Comparison of ENCODE assay signal across 29 cellular contexts in genomic region chr15:73882761-73883419, GRCh38. TPM values are rescaled to one million over a fixed set of nuclear protein-coding genes. Genes with fewer than 3 reads are reported as not detected.
A peak's percentile ranks its signal among the peaks of the same experiment; 100 is the strongest.
DNase-seq lines count a peak whose midpoint lies in the region; ATAC-seq and TF ChIP-seq lines count a peak whose summit lies in the region.
"Had no signal": no experiment of that assay in that cellular context is flagged by ENCODE, and none has a peak within 500 bp of the region (broad histone marks: within the 10 kb centered on the region; RNA-seq: fewer than 3 reads in every experiment).

No MANE protein-coding gene starts in this region.

- H3K9me3 Mint-ChIP-seq in WTC11, result no peaks in the 10 kb centered on the region
- H3K9me3 Mint-ChIP-seq: CD8-positive, alpha-beta memory T cell; HFFc6; IgD-negative memory B cell had no signal

- peaks cover 0 to 27% of the 10 kb centered on the region in 2 donors for H3K27me3 ChIP-seq in tibial artery
- H3K27me3 ChIP-seq: BE2C had no signal

- ATAC-seq in WTC11, result peak; percentile 62
- ATAC-seq in GM19452 (IDR thresholded peaks at IDR 0.05; ENCODE audit: unreplicated experiment), result no peak
- no peak for ATAC-seq in HG03432 (IDR thresholded peaks at IDR 0.05; ENCODE audit: unreplicated experiment)

- no peak overlapping the region for H3K27ac Mint-ChIP-seq in WTC11
- H3K27ac Mint-ChIP-seq: CD14-positive monocyte; CD8-positive, alpha-beta memory T cell; HFFc6; IgD-negative memory B cell had no signal

- POLR2A ChIA-PET in WTC11 (lab: Charles Lee), result no interaction called here

- CTCF ChIA-PET in WTC11 (lab: Charles Lee), result interaction anchor here (0.7 to 1.1 kb wide), 3 partner anchors 16 to 86 kb away, joined by 3 to 4 read pairs (median 3); no protein-coding TSS in a partner anchor

- no peaks in the 10 kb centered on the region for H3K27me3 Mint-ChIP-seq in WTC11 (ENCODE audit: low read depth)

- no peaks in the 10 kb centered on the region for H3K36me3 ChIP-seq in tibial artery
- H3K36me3 ChIP-seq: BE2C, HAP-1 had no signal

- TF ChIP-seq CTCF in WTC11 (IDR thresholded peaks at IDR 0.05) (no peak), tibial artery (IDR thresholded peaks at IDR 0.05) (no peak)

- H3K36me3 Mint-ChIP-seq in WTC11, result no peaks in the 10 kb centered on the region
- H3K36me3 Mint-ChIP-seq: CD14-positive monocyte; CD8-positive, alpha-beta memory T cell; IgD-negative memory B cell had no signal

- peak; percentile 21 for DNase-seq in activated effector memory CD4-positive, alpha-beta T cell treated with anti-CD3 and anti-CD28 coated beads, Interleukin-2, amount 50 U/mL, for 16 hours
- DNase-seq in activated effector memory CD4-positive, alpha-beta T cell treated with Interleukin-2 at 50 U/mL for 16 hours, result no peak
- no peak for DNase-seq in WTC11 (ENCODE audit: low spot score)
- peak; percentile 50 for DNase-seq in islet precursor cell
- DNase-seq in tibial artery, result peak; percentile 13 to 53
- no peak for DNase-seq in NCI-H187 treated with DMSO at 0.1 percent for 48 hours (lab: John Stamatoyannopoulos, UW)
- DNase-seq: 8988T; ACHN; BE2C; Calu3; CD8-positive, alpha-beta memory T cell; DMS79 treated with DMSO at 0.1 percent for 48 hours; HFFc6; NCI-H1048; NCI-H1417; NCI-H1694; NCI-H2081; NCI-H226; NCI-H510A; NCI-H69; SK-N-SH had no signal

- H3K4me3 Mint-ChIP-seq in WTC11, result no peak overlapping the region
- H3K4me3 Mint-ChIP-seq: CD14-positive monocyte; CD8-positive, alpha-beta memory T cell; HFFc6; IgD-negative memory B cell had no signal

- 0 out of 2 replicates have a peak, but pooled peaks cover 3% of the 10 kb centered on the region for H3K4me1 Mint-ChIP-seq in WTC11
- H3K4me1 Mint-ChIP-seq: CD14-positive monocyte; CD8-positive, alpha-beta memory T cell; IgD-negative memory B cell had no signal

- H3K27ac ChIP-seq in tibial artery, result no peak overlapping the region
- H3K27ac ChIP-seq: HL-60, KMS-11 had no signal

- no peak overlapping the region for H3K4me3 ChIP-seq in tibial artery
- H3K4me3 ChIP-seq: HAP-1 had no signal

- H3K9me3 ChIP-seq in tibial artery, result peaks cover 0 to 2% (median 0%) of the 10 kb centered on the region in 3 donors
- H3K9me3 ChIP-seq: BE2C, HAP-1, SK-N-SH had no signal

- intact Hi-C loops in tibial artery (cut with DNase I; ENCODE audit: low total_unique reads), result no loop called here

- H3K4me1 ChIP-seq in tibial artery, result no peaks in the 10 kb centered on the region
- H3K4me1 ChIP-seq: HAP-1 had no signal

TF ChIP-seq in WTC11, 78 proteins besides CTCF, POLR2A, EP300 and RAD21 (continues in another document):
- no peak for TF ChIP-seq IRF1 (CRISPR knock-in tag; IDR thresholded peaks at IDR 0.05)
- no peak for TF ChIP-seq JUN (CRISPR knock-in tag; IDR thresholded peaks at IDR 0.05)
- TF ChIP-seq ZBTB21 (CRISPR knock-in tag; IDR thresholded peaks at IDR 0.05; ENCODE audit: borderline replicate concordance), result no peak
- TF ChIP-seq, protein P1, sequence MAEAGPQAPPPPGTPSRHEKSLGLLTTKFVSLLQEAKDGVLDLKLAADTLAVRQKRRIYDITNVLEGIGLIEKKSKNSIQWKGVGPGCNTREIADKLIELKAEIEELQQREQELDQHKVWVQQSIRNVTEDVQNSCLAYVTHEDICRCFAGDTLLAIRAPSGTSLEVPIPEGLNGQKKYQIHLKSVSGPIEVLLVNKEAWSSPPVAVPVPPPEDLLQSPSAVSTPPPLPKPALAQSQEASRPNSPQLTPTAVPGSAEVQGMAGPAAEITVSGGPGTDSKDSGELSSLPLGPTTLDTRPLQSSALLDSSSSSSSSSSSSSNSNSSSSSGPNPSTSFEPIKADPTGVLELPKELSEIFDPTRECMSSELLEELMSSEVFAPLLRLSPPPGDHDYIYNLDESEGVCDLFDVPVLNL (CRISPR knock-in tag; IDR thresholded peaks at IDR 0.05; ENCODE audit: borderline replicate concordance, low read depth), result no peak
- no peak for TF ChIP-seq RELA (CRISPR knock-in tag; IDR thresholded peaks at IDR 0.05; ENCODE audit: borderline replicate concordance)
- TF ChIP-seq, protein P2, sequence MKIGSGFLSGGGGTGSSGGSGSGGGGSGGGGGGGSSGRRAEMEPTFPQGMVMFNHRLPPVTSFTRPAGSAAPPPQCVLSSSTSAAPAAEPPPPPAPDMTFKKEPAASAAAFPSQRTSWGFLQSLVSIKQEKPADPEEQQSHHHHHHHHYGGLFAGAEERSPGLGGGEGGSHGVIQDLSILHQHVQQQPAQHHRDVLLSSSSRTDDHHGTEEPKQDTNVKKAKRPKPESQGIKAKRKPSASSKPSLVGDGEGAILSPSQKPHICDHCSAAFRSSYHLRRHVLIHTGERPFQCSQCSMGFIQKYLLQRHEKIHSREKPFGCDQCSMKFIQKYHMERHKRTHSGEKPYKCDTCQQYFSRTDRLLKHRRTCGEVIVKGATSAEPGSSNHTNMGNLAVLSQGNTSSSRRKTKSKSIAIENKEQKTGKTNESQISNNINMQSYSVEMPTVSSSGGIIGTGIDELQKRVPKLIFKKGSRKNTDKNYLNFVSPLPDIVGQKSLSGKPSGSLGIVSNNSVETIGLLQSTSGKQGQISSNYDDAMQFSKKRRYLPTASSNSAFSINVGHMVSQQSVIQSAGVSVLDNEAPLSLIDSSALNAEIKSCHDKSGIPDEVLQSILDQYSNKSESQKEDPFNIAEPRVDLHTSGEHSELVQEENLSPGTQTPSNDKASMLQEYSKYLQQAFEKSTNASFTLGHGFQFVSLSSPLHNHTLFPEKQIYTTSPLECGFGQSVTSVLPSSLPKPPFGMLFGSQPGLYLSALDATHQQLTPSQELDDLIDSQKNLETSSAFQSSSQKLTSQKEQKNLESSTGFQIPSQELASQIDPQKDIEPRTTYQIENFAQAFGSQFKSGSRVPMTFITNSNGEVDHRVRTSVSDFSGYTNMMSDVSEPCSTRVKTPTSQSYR (CRISPR knock-in tag; IDR thresholded peaks at IDR 0.05), result no peak
- TF ChIP-seq, protein P3, sequence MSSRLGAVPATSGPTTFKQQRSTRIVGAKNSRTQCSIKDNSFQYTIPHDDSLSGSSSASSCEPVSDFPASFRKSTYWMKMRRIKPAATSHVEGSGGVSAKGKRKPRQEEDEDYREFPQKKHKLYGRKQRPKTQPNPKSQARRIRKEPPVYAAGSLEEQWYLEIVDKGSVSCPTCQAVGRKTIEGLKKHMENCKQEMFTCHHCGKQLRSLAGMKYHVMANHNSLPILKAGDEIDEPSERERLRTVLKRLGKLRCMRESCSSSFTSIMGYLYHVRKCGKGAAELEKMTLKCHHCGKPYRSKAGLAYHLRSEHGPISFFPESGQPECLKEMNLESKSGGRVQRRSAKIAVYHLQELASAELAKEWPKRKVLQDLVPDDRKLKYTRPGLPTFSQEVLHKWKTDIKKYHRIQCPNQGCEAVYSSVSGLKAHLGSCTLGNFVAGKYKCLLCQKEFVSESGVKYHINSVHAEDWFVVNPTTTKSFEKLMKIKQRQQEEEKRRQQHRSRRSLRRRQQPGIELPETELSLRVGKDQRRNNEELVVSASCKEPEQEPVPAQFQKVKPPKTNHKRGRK (CRISPR knock-in tag; IDR thresholded peaks at IDR 0.05; ENCODE audit: borderline replicate concordance), result no peak
- no peak for TF ChIP-seq TCF7 (CRISPR knock-in tag; IDR thresholded peaks at IDR 0.05; ENCODE audit: low read depth)
- no peak for TF ChIP-seq NR2C2 (CRISPR knock-in tag; IDR thresholded peaks at IDR 0.05)
- no peak for TF ChIP-seq ARID4B (CRISPR knock-in tag; IDR thresholded peaks at IDR 0.05; ENCODE audit: borderline replicate concordance)
- TF ChIP-seq ZNF138 (CRISPR knock-in tag; conservative IDR thresholded peaks at IDR 0.05), result no peak
- TF ChIP-seq KAT7 (CRISPR knock-in tag; IDR thresholded peaks at IDR 0.05; ENCODE audit: borderline replicate concordance), result no peak
- TF ChIP-seq EMX1 (CRISPR knock-in tag; IDR thresholded peaks at IDR 0.05), result no peak

RNA-seq across cellular contexts. Expression of gene TBC1D21, which starts 9.5 kb away (rescaled TPM):
- not detected in 3 replicates for total RNA-seq in WTC11 (2021)
- total RNA-seq: Calu3; CD8-positive, alpha-beta memory T cell; HFFc6; OCI-LY7 had no signal

RNA-seq across cellular contexts. Expression of gene LOXL1, which starts 43.4 kb away (rescaled TPM):
- total RNA-seq in WTC11 (2021), result 10.6 to 14.4 TPM (median 12.3 TPM) in 3 replicates
- total RNA-seq: OCI-LY7 had no signal

Comparison
In these comparisons a context has a peak if more than half of its experiments do, and no peak if none do; other contexts are left out.
1. DNase-seq: peak in activated effector memory CD4-positive, alpha-beta T cell treated with anti-CD3 and anti-CD28 coated beads, Interleukin-2, amount 50 U/mL, for 16 hours (single experiment), islet precursor cell (single experiment) and tibial artery (2 of 2); none in activated effector memory CD4-positive, alpha-beta T cell treated with Interleukin-2 at 50 U/mL for 16 hours (single experiment), WTC11 (single experiment) and NCI-H187 treated with DMSO at 0.1 percent for 48 hours (single experiment).